ENCODE assay signal across 8 cellular contexts in the genomic region with DNA sequence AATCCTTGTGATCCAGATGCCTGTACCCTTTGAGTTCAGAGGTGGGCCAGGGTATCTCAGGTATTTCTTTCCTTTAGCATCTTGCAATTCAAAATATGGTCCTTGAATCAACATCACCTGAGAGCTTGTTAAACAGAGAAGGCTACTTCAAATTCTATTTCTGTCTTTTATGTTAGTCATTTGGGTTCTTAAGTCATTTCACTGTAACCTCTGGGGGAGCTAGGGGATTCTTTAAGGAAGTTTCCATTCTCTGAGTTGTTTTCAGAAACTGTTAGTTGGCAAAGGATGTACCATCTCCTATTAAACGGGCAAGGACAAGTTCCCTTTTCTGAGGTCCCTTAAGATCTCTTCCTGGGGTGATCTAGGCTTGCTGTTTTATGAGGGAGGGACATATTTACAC. TPM values are rescaled to one million over a fixed set of nuclear protein-coding genes. Genes with fewer than 3 reads are reported as not detected.
DNase-seq lines count a peak whose midpoint lies in the region; ATAC-seq, FAIRE-seq and TF ChIP-seq lines count a peak whose summit lies in the region.

No MANE protein-coding gene starts in this region.

- peak; percentile 73 for FAIRE-seq in GM18507 (lab: Jason Lieb, UNC)

- H3K4me1 Mint-ChIP-seq in activated CD8-positive, alpha-beta T cell treated with anti-CD3 and anti-CD28 coated beads for 36 hours (ENCODE audit: low read depth): peaks cover 54% of the 10 kb centered on the region
- peaks cover 21% of the 10 kb centered on the region for H3K4me1 Mint-ChIP-seq in nephron progenitor cell

- H3K9me3 Mint-ChIP-seq in activated CD8-positive, alpha-beta T cell treated with anti-CD3 and anti-CD28 coated beads for 36 hours: no peaks in the 10 kb centered on the region
- H3K9me3 Mint-ChIP-seq in nephron progenitor cell: no peaks in the 10 kb centered on the region

- H3K36me3 ChIP-seq in osteoblast (ENCODE audit: insufficient read depth, low read length): peaks cover 27% of the 10 kb centered on the region

- H3K4me3 ChIP-seq in osteoblast (ENCODE audit: insufficient read depth, low read length): no peak overlapping the region

- H3K4me3 Mint-ChIP-seq in activated CD8-positive, alpha-beta T cell treated with anti-CD3 and anti-CD28 coated beads for 36 hours: peak overlapping the region; percentile 95
- H3K4me3 Mint-ChIP-seq in nephron progenitor cell: no peak overlapping the region

- H3K9me3 ChIP-seq in osteoblast (ENCODE audit: low read depth, low read length): no peaks in the 10 kb centered on the region

- peak overlapping the region; percentile 98 for H3K27ac Mint-ChIP-seq in activated CD8-positive, alpha-beta T cell treated with anti-CD3 and anti-CD28 coated beads for 36 hours
- no peak overlapping the region for H3K27ac Mint-ChIP-seq in nephron progenitor cell

- H3K27me3 ChIP-seq in osteoblast (ENCODE audit: insufficient read depth, low read length): no peaks in the 10 kb centered on the region

- H3K27me3 Mint-ChIP-seq in activated CD8-positive, alpha-beta T cell treated with anti-CD3 and anti-CD28 coated beads for 36 hours: no peaks in the 10 kb centered on the region
- H3K27me3 Mint-ChIP-seq in nephron progenitor cell (ENCODE audit: low read depth, poor library complexity): peaks cover 8% of the 10 kb centered on the region

- intact Hi-C loops in activated CD8-positive, alpha-beta T cell treated with anti-CD3 and anti-CD28 coated beads for 36 hours (cut with micrococcal nuclease): no loop called here

- no peak overlapping the region for H2AFZ ChIP-seq in osteoblast (ENCODE audit: low read length)

- TF ChIP-seq CTCF in activated CD8-positive, alpha-beta T cell treated with anti-CD3 and anti-CD28 coated beads for 36 hours (IDR thresholded peaks at IDR 0.05): no peak
- no peak for TF ChIP-seq CTCF in osteoblast (IDR thresholded peaks at IDR 0.05; ENCODE audit: extremely low read depth, low read depth, low read length)
- TF ChIP-seq CTCF in nephron progenitor cell (IDR thresholded peaks at IDR 0.05): no peak

- no peaks in the 10 kb centered on the region for H4K20me1 ChIP-seq in osteoblast (ENCODE audit: insufficient read depth, low read length)

- POLR2A ChIA-PET in activated CD8-positive, alpha-beta T cell treated with anti-CD3 and anti-CD28 coated beads for 36 hours (lab: Charles Lee): interaction anchor here (0.7 to 4.4 kb wide), 10 partner anchors 10 to 268 kb away, joined by 3 to 20 read pairs (median 4); a partner anchor contains a TSS

- H3K4me2 ChIP-seq in osteoblast (ENCODE audit: insufficient read depth, low read length): no peak overlapping the region

- DNase-seq in GM18507 (ENCODE audit: extremely low spot score, insufficient read length, low read depth) (no peak), osteoblast (ENCODE audit: insufficient read length, low spot score, missing footprints) (no peak), nephron progenitor cell (no peak), NCI-H2107 treated with DMSO at 0.1 percent for 48 hours (lab: John Stamatoyannopoulos, UW; ENCODE audit: unreplicated experiment) (no peak)
- no peak for DNase-seq in activated CD8-positive, alpha-beta T cell treated with anti-CD3 and anti-CD28 coated beads for 36 hours

- H3K79me2 ChIP-seq in osteoblast (ENCODE audit: insufficient read depth, low read length): peaks cover 61% of the 10 kb centered on the region

- peak; percentile 35 for ATAC-seq in HG02642 (IDR thresholded peaks at IDR 0.05; ENCODE audit: poor library complexity, unreplicated experiment)
- peak; percentile 9 for ATAC-seq in activated CD8-positive, alpha-beta T cell treated with anti-CD3 and anti-CD28 coated beads for 36 hours
- no peak for ATAC-seq in GM21619 (IDR thresholded peaks at IDR 0.05; ENCODE audit: unreplicated experiment)
- ATAC-seq in HG03045 (IDR thresholded peaks at IDR 0.05; ENCODE audit: unreplicated experiment): no peak

- CTCF ChIA-PET in activated CD8-positive, alpha-beta T cell treated with anti-CD3 and anti-CD28 coated beads for 36 hours (lab: Charles Lee): interaction anchor here (1.3 to 5.9 kb wide), 9 partner anchors 9 to 169 kb away, joined by 3 to 93 read pairs (median 6); a partner anchor contains a TSS

- peaks cover 52% of the 10 kb centered on the region for H3K4me1 ChIP-seq in osteoblast (ENCODE audit: insufficient read depth, low read length)

- peak overlapping the region; percentile 41 for H3K27ac ChIP-seq in osteoblast (ENCODE audit: low read depth, low read length)

- peaks cover 78% of the 10 kb centered on the region for H3K36me3 Mint-ChIP-seq in activated CD8-positive, alpha-beta T cell treated with anti-CD3 and anti-CD28 coated beads for 36 hours (ENCODE audit: low read depth)
- no peaks in the 10 kb centered on the region for H3K36me3 Mint-ChIP-seq in nephron progenitor cell (ENCODE audit: low read depth)

RNA-seq across cellular contexts. Expression of a gene that starts 16.6 kb away (rescaled TPM):
- 100 to 1,000 TPM; 222 to 229 TPM for total RNA-seq in activated CD8-positive, alpha-beta T cell treated with anti-CD3 and anti-CD28 coated beads for 36 hours
- total RNA-seq in osteoblast: 78.9 and 80.2 TPM in 2 replicates

RNA-seq across cellular contexts. Expression of a gene that starts 50.4 kb away (rescaled TPM):
- 10 to 100 TPM; 18.3 to 22.6 TPM for total RNA-seq in activated CD8-positive, alpha-beta T cell treated with anti-CD3 and anti-CD28 coated beads for 36 hours
- 3.3 and 4.4 TPM in 2 replicates for total RNA-seq in osteoblast

Comparison
In these comparisons a context has a peak if more than half of its experiments do, and no peak if none do; other contexts are left out.
1. ATAC-seq: peak in HG02642 (single experiment) and activated CD8-positive, alpha-beta T cell treated with anti-CD3 and anti-CD28 coated beads for 36 hours (single experiment); none in GM21619 (single experiment) and HG03045 (single experiment).